8 cellular contexts compared by ENCODE assay signal in the genomic region with DNA sequence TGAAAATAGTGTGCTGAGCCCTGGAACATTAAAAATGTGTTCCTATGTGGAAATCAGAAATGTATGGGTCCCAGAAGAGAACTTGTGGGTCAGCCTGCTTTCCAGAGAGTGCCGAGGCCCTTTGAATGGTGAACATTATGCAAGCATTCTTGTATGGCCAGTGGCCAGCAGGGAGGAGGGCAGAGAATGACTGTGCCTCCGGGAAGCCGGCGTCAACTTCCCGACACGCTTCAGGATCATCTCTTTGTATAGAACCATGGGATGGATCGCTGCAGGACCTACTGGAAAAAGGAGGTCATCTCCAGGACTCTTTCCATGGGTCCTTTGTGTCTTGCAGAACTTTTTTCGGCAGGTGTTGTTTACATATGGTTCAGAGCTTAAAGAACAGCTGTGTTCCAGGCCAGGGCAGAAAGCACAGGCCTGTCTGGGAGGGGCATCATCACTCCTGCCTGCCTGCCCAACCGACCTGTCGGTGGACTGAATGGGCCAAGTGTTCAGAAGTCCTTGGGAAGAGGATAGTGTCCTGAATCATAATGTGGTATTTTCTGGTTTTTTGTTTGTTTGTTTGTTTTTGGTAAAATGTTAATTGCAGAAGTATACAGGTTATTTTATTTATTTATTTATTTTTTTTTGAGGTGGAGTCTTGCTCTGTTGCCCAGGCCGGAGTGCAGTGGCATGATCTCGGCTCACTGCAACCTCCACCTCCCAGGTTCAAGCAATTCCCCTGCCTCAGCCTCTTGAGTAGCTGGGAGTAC. TPM values are rescaled to one million over a fixed set of nuclear protein-coding genes. Genes with fewer than 3 reads are reported as not detected.
DNase-seq lines count a peak whose midpoint lies in the region; ATAC-seq and TF ChIP-seq lines count a peak whose summit lies in the region.

No MANE protein-coding gene starts in this region.

- no peak for TF ChIP-seq CTCF in AG09319 (IDR thresholded peaks at IDR 0.05; ENCODE audit: low read depth, low read length)

- H3K4me1 ChIP-seq in trophoblast cell (ENCODE audit: control insufficient read depth in 1 of 2, insufficient read depth in 2 of 2, low read length in 2 of 2): peaks cover 41 to 62% of the 10 kb centered on the region in 2 experiments

- peak overlapping the region; percentile 24 to 78 (median 52) for H3K27ac Mint-ChIP-seq in IgD-negative memory B cell
- no peak overlapping the region for H3K27ac Mint-ChIP-seq in activated CD4-positive, alpha-beta memory T cell treated with anti-CD3 and anti-CD28 coated beads for 36 hours

- no peaks in the 10 kb centered on the region for H3K9me3 Mint-ChIP-seq in IgD-negative memory B cell
- H3K9me3 Mint-ChIP-seq in activated CD4-positive, alpha-beta memory T cell treated with anti-CD3 and anti-CD28 coated beads for 36 hours: no peaks in the 10 kb centered on the region

- WGBS in trophoblast cell (ENCODE audit: extremely low coverage, insufficient coverage, insufficient read length): no CpG with 5 or more reads among the region's 12 CpGs

- no peak overlapping the region for H2BK12ac ChIP-seq in trophoblast cell (ENCODE audit: low read length)

- H3K27me3 Mint-ChIP-seq in IgD-negative memory B cell: peaks cover 2% of the 10 kb centered on the region
- no peaks in the 10 kb centered on the region for H3K27me3 Mint-ChIP-seq in activated CD4-positive, alpha-beta memory T cell treated with anti-CD3 and anti-CD28 coated beads for 36 hours

- CTCF ChIA-PET in activated CD4-positive, alpha-beta memory T cell treated with anti-CD3 and anti-CD28 coated beads for 36 hours (lab: Charles Lee): interaction anchor here (1.5 kb wide), 1 partner anchor 18 kb away, joined by 3 read pairs; no protein-coding TSS in a partner anchor

- peak overlapping the region in 3 of 4 donors; percentile 46 to 73 (median 70) for H3K4me3 Mint-ChIP-seq in IgD-negative memory B cell
- no peak overlapping the region for H3K4me3 Mint-ChIP-seq in activated CD4-positive, alpha-beta memory T cell treated with anti-CD3 and anti-CD28 coated beads for 36 hours

- H3K36me3 ChIP-seq in trophoblast cell (ENCODE audit: control insufficient read depth in 1 of 2, insufficient read depth in 2 of 2, low read length in 2 of 2): peaks cover 4 to 5% of the 10 kb centered on the region in 2 experiments

- no peak overlapping the region for H3K9ac ChIP-seq in trophoblast cell (ENCODE audit: low read length)

- intact Hi-C loops in cardiac septum (cut with DNase I): no loop called here
- intact Hi-C loops in activated CD4-positive, alpha-beta memory T cell treated with anti-CD3 and anti-CD28 coated beads for 36 hours (cut with micrococcal nuclease): no loop called here

- no peak overlapping the region for H3K23ac ChIP-seq in trophoblast cell (ENCODE audit: low read length)

- no peak overlapping the region for H3K27ac ChIP-seq in trophoblast cell (ENCODE audit: low read depth, low read length)

- peak; percentile 70 for DNase-seq in AG09319 (ENCODE audit: extremely low read depth, low read depth)
- peak; percentile 89 for DNase-seq in amniotic epithelial cell (ENCODE audit: low read depth)
- peak; percentile 91 for DNase-seq in cardiac septum (ENCODE audit: low spot score)
- peak; percentile 80 to 81 for DNase-seq in trophoblast cell
- no peak for DNase-seq in activated CD4-positive, alpha-beta memory T cell treated with anti-CD3 and anti-CD28 coated beads for 36 hours

- H3K4me2 ChIP-seq in trophoblast cell (ENCODE audit: low read length): peak overlapping the region; percentile 2

- peaks cover 57% of the 10 kb centered on the region for H3K79me2 ChIP-seq in trophoblast cell (ENCODE audit: control insufficient read depth, insufficient read depth, low read length, poor library complexity)

- H3K9me3 ChIP-seq in trophoblast cell (ENCODE audit: insufficient read depth, low read depth, low read length): no peaks in the 10 kb centered on the region

- no peak overlapping the region for H2AFZ ChIP-seq in trophoblast cell (ENCODE audit: insufficient read depth, low read length, poor library complexity)

- H2AK5ac ChIP-seq in trophoblast cell (ENCODE audit: low read length): no peak overlapping the region

- no peak overlapping the region for H4K12ac ChIP-seq in trophoblast cell (ENCODE audit: low read depth, low read length)

- H3K27me3 ChIP-seq in trophoblast cell (ENCODE audit: insufficient read depth, low read length): no peaks in the 10 kb centered on the region

- H3K36me3 Mint-ChIP-seq in IgD-negative memory B cell: peaks cover 5% of the 10 kb centered on the region
- H3K36me3 Mint-ChIP-seq in activated CD4-positive, alpha-beta memory T cell treated with anti-CD3 and anti-CD28 coated beads for 36 hours: no peaks in the 10 kb centered on the region

- H3K14ac ChIP-seq in trophoblast cell (ENCODE audit: low read length): no peak overlapping the region

- no peak overlapping the region for H4K91ac ChIP-seq in trophoblast cell (ENCODE audit: low read depth, low read length)

- POLR2A ChIA-PET in activated CD4-positive, alpha-beta memory T cell treated with anti-CD3 and anti-CD28 coated beads for 36 hours (lab: Charles Lee): interaction anchor here (1.0 kb wide), 1 partner anchor 100 kb away, joined by 3 read pairs; a partner anchor contains a TSS

- peak overlapping the region; percentile 96 for H3K4ac ChIP-seq in trophoblast cell (ENCODE audit: low read depth, low read length)

- no peak overlapping the region for H2BK120ac ChIP-seq in trophoblast cell (ENCODE audit: insufficient read depth, low read length, poor library complexity)

- H2BK5ac ChIP-seq in trophoblast cell (ENCODE audit: low read depth, low read length, poor library complexity): no peak overlapping the region

- no peak overlapping the region for H4K8ac ChIP-seq in trophoblast cell (ENCODE audit: low read depth, low read length)

- H3K4me3 ChIP-seq in trophoblast cell (ENCODE audit: low read depth, low read length): no peak overlapping the region

- ATAC-seq in GM21360 (IDR thresholded peaks at IDR 0.05; ENCODE audit: unreplicated experiment) (no peak), GM18502 (IDR thresholded peaks at IDR 0.05; ENCODE audit: poor library complexity, unreplicated experiment) (no peak)

- peaks cover 63 to 71% (median 63%) of the 10 kb centered on the region in 3 donors for H3K4me1 Mint-ChIP-seq in IgD-negative memory B cell
- peaks cover 86% of the 10 kb centered on the region for H3K4me1 Mint-ChIP-seq in activated CD4-positive, alpha-beta memory T cell treated with anti-CD3 and anti-CD28 coated beads for 36 hours (ENCODE audit: low read depth)

- H3K18ac ChIP-seq in trophoblast cell (ENCODE audit: low read length): no peak overlapping the region

- peaks cover 1% of the 10 kb centered on the region for H3K79me1 ChIP-seq in trophoblast cell (ENCODE audit: low read length)

RNA-seq across cellular contexts. Expression of a gene that starts 9.0 kb away (rescaled TPM):
- polyA plus RNA-seq in IgD-negative memory B cell: 34.1 TPM
- total RNA-seq in cardiac septum: 151 TPM
- polyA plus RNA-seq in trophoblast cell (2013): 115 and 121 TPM in 2 replicates
- total RNA-seq in activated CD4-positive, alpha-beta memory T cell treated with anti-CD3 and anti-CD28 coated beads for 36 hours: 100 to 1,000 TPM; 127 to 135 TPM
